In genomic region chr3:179853176-179853575, GRCh38 we compare ENCODE assay signal across 9 cellular contexts.
DNase-seq lines count a peak whose midpoint lies in the region; ATAC-seq and TF ChIP-seq lines count a peak whose summit lies in the region.
"Had no signal": no experiment of that assay in that cellular context is flagged by ENCODE, and none has a peak within 500 bp of the region (broad histone marks: within the 10 kb centered on the region; RNA-seq: fewer than 3 reads in every experiment).

No MANE protein-coding gene starts in this region.

- CTCF ChIA-PET in AG04449 (lab: Yijun Ruan, JAX) = interaction anchor here (1.0 to 2.1 kb wide), 4 partner anchors 42 to 86 kb away, joined by 3 to 6 read pairs (median 4); no protein-coding TSS in a partner anchor

- ATAC-seq in GM19372 (IDR thresholded peaks at IDR 0.05; ENCODE audit: low read depth, unreplicated experiment) (peak; percentile 80), HG03378 (IDR thresholded peaks at IDR 0.05; ENCODE audit: unreplicated experiment) (peak; percentile 73), GM21447 (IDR thresholded peaks at IDR 0.05; ENCODE audit: unreplicated experiment) (no peak)
- ATAC-seq: activated CD8-positive, alpha-beta T cell treated with anti-CD3 and anti-CD28 coated beads, Interleukin-2, amount 10 ng/mL, durations not matched to agents 7 days and 5 days had no signal

- no peak for TF ChIP-seq CTCF in AG04449 (IDR thresholded peaks at IDR 0.05; ENCODE audit: insufficient read depth, low read length, missing control alignments)

- POLR2A ChIA-PET in AG04449 (lab: Yijun Ruan, JAX) = no interaction called here

- no peak overlapping the region for H3K4me3 ChIP-seq in AG04449 (ENCODE audit: low read depth, low read length)

- DNase-seq in AG04449 (ENCODE audit: low read depth, low spot score) (peak; percentile 82), astrocyte of the hippocampus (ENCODE audit: low read depth, low spot score) (peak; percentile 29), activated gamma-delta T cell (lab: John Stamatoyannopoulos, UW) (no peak), GF-D8 (lab: John Stamatoyannopoulos, UW) (no peak), globus pallidus (ENCODE audit: low spot score) (no peak)
- DNase-seq: activated CD8-positive, alpha-beta T cell treated with anti-CD3 and anti-CD28 coated beads, Interleukin-2, amount 10 ng/mL, durations not matched to agents 7 days and 5 days had no signal

Comparison
In these comparisons a context has a peak if more than half of its experiments do, and no peak if none do; other contexts are left out.
1. DNase-seq: peak in AG04449 (single experiment) and astrocyte of the hippocampus (single experiment); none in activated gamma-delta T cell (single experiment), GF-D8 (single experiment) and globus pallidus (single experiment).